In genomic region chr2:49860170-49860569, GRCh38 we compare ENCODE assay signal across 25 cellular contexts.
DNase-seq lines count a peak whose midpoint lies in the region; ATAC-seq, FAIRE-seq and TF ChIP-seq lines count a peak whose summit lies in the region.
"Had no signal": no experiment of that assay in that cellular context is flagged by ENCODE, and none has a peak within 500 bp of the region (broad histone marks: within the 10 kb centered on the region; RNA-seq: fewer than 3 reads in every experiment).

No MANE protein-coding gene starts in this region.

- H3K27ac ChIP-seq in cardiac muscle cell, result peak overlapping the region; percentile 10
- no peak overlapping the region for H3K27ac ChIP-seq in left ventricle myocardium inferior (replicated peaks)
- H3K27ac ChIP-seq in osteoblast (ENCODE audit: low read depth, low read length), result no peak overlapping the region
- H3K27ac ChIP-seq: BLaER1 had no signal

- intact Hi-C loops in left ventricle myocardium inferior (cut with micrococcal nuclease) (no loop called here), left ventricle myocardium superior (cut with micrococcal nuclease) (no loop called here), cardiac septum (cut with DNase I) (no loop called here)

- ATAC-seq in left ventricle myocardium superior, result peak; percentile 67
- ATAC-seq: GM12878 had no signal

- H2AFZ ChIP-seq in osteoblast (ENCODE audit: low read length), result no peak overlapping the region

- DNase-seq in cardiac muscle cell (ENCODE audit: low read depth in 1 of 2, low spot score in 1 of 2) (no peak), left ventricle myocardium inferior (no peak), left ventricle myocardium superior (no peak), cardiac septum (ENCODE audit: low spot score) (no peak), osteoblast (ENCODE audit: insufficient read length, low spot score, missing footprints) (peak; percentile 27), HTR-8/SVneo (ENCODE audit: insufficient read length, low spot score) (no peak)
- DNase-seq: 8988T; ACHN; BE2C; C1 segment of cervical spinal cord; CD4-positive, alpha-beta memory T cell; CD4-positive, CD25-positive, alpha-beta regulatory T cell; CD8-positive, alpha-beta memory T cell; COR-L47; DMS 273 treated with DMSO at 0.1 percent for 48 hours; DMS153; DMS53; DMS79; DND-41; EL; GDM1 had no signal

- no peak overlapping the region for H3K4me2 ChIP-seq in osteoblast (ENCODE audit: insufficient read depth, low read length)
- H3K4me2 ChIP-seq: BLaER1 had no signal

- no peaks in the 10 kb centered on the region for H4K20me1 ChIP-seq in osteoblast (ENCODE audit: insufficient read depth, low read length)
- H4K20me1 ChIP-seq: BLaER1 had no signal

- TF ChIP-seq CTCF in cardiac muscle cell (IDR thresholded peaks at IDR 0.05; ENCODE audit: low read depth, low read length) (no peak), left ventricle myocardium inferior (IDR thresholded peaks at IDR 0.05; ENCODE audit: borderline replicate concordance) (no peak), osteoblast (IDR thresholded peaks at IDR 0.05; ENCODE audit: extremely low read depth, low read depth, low read length) (no peak)

- no peak overlapping the region for H3K4me3 ChIP-seq in cardiac muscle cell
- no peak overlapping the region for H3K4me3 ChIP-seq in left ventricle myocardium inferior
- no peak overlapping the region for H3K4me3 ChIP-seq in osteoblast (ENCODE audit: insufficient read depth, low read length)
- H3K4me3 ChIP-seq: BLaER1, GM12878 had no signal

- no peak for FAIRE-seq in HTR-8/SVneo (lab: Jason Lieb, UNC)
- FAIRE-seq: GM12878, GM12892, GM18507 had no signal

- H3K79me2 ChIP-seq in osteoblast (ENCODE audit: insufficient read depth, low read length), result no peaks in the 10 kb centered on the region

- H3K9me3 ChIP-seq in cardiac muscle cell (ENCODE audit: low read depth) (no peaks in the 10 kb centered on the region), left ventricle myocardium inferior (replicated peaks) (no peaks in the 10 kb centered on the region), osteoblast (ENCODE audit: low read depth, low read length) (no peaks in the 10 kb centered on the region)
- H3K9me3 ChIP-seq: BE2C, BLaER1 had no signal

- peaks cover 19% of the 10 kb centered on the region for H3K4me1 ChIP-seq in cardiac muscle cell (ENCODE audit: low read depth)
- peaks cover 13% of the 10 kb centered on the region for H3K4me1 ChIP-seq in left ventricle myocardium inferior
- no peaks in the 10 kb centered on the region for H3K4me1 ChIP-seq in osteoblast (ENCODE audit: insufficient read depth, low read length)
- H3K4me1 ChIP-seq: BE2C, BLaER1 had no signal

- H3K27me3 ChIP-seq in cardiac muscle cell, result no peaks in the 10 kb centered on the region
- no peaks in the 10 kb centered on the region for H3K27me3 ChIP-seq in left ventricle myocardium inferior (ENCODE audit: low read depth)
- no peaks in the 10 kb centered on the region for H3K27me3 ChIP-seq in osteoblast (ENCODE audit: insufficient read depth, low read length)
- H3K27me3 ChIP-seq: BE2C, BLaER1 had no signal

- H3K36me3 ChIP-seq in cardiac muscle cell (no peaks in the 10 kb centered on the region), left ventricle myocardium inferior (no peaks in the 10 kb centered on the region), osteoblast (ENCODE audit: insufficient read depth, low read length) (no peaks in the 10 kb centered on the region)
- H3K36me3 ChIP-seq: BE2C, BLaER1 had no signal
